In the genomic region with DNA sequence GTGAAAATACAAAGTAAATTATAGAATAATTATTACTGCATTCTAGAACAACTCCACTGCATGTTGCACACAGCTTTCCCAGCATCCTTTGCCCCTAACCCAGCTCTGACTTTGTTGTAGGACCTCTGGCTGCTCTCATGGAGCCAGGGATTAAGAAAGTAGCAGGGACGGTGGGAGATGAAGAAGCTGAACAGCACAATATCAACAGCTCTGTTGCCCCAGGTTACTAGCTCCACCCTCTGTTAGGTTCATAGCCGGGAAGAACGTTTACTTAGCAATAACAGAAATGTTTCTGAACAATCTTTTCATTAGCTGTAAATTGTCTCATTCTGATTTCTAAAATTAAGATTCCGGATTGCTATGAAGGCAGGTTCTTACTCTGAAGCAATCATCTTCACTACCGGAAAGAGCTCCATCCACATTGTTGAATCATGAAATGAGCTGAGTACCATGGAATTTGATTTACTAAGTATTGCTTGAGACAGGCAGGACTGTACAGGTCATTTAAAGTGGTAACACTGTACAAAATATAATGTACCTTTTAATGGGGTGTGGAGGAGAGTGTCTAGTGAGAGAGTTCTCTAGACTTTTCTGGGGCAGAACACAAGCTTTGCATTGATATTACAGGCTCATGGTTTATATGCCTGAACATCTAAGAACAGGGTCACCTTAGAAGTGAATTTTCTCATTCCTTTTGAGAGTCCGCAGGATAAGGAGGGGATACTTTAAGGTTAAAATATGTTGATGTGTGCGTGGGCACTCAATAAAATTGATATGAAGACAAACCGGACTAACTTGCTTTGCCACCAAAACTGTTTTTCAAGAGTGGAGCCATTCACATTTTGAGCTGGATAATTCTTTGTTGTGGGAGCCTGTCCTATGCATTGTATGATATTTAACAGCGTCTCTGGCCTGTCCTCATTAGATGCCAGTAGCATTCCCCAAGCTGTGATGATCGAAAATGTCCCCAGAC, we compare ENCODE assay signal across 13 cellular contexts. TPM values are rescaled to one million over a fixed set of nuclear protein-coding genes. Genes with fewer than 3 reads are reported as not detected.
DNase-seq lines count a peak whose midpoint lies in the region; ATAC-seq and TF ChIP-seq lines count a peak whose summit lies in the region.
"Had no signal": no experiment of that assay in that cellular context is flagged by ENCODE, and none has a peak within 500 bp of the region (broad histone marks: within the 10 kb centered on the region; RNA-seq: fewer than 3 reads in every experiment).

No MANE protein-coding gene starts in this region.

- H4K8ac ChIP-seq in mesenchymal stem cell (ENCODE audit: low read length): no peak overlapping the region

- no peaks in the 10 kb centered on the region for H3K4me1 ChIP-seq in mesenchymal stem cell (ENCODE audit: control insufficient read depth, insufficient read depth, low read depth, low read length)
- no peaks in the 10 kb centered on the region for H3K4me1 ChIP-seq in Peyer's patch
- H3K4me1 ChIP-seq: SJSA1 had no signal

- H2AFZ ChIP-seq in mesenchymal stem cell (ENCODE audit: low read depth, low read length): no peak overlapping the region

- no peaks in the 10 kb centered on the region for H3K36me3 ChIP-seq in mesenchymal stem cell (ENCODE audit: control insufficient read depth in 1 of 2, insufficient read depth in 2 of 2, low read depth in 1 of 2, low read length in 2 of 2)
- no peaks in the 10 kb centered on the region for H3K36me3 ChIP-seq in Peyer's patch
- H3K36me3 ChIP-seq: SJSA1 had no signal

- H3K27ac Mint-ChIP-seq in MCF 10A (ENCODE audit: low read depth, unreplicated experiment) (peak overlapping the region; percentile 87), T-cell (no peak overlapping the region)
- H3K27ac Mint-ChIP-seq: activated naive CD4-positive, alpha-beta T cell treated with anti-CD3 and anti-CD28 coated beads, Interleukin-2, amount 50 U/mL, for 72 hours; B cell; endodermal cell had no signal

- CTCF ChIA-PET in MCF 10A (lab: Yijun Ruan, JAX) (interaction anchor here (0.6 to 1.8 kb wide), 4 partner anchors 20 to 755 kb away, joined by 4 to 6 read pairs (median 4); a partner anchor contains a TSS), T-cell (lab: Charles Lee) (no interaction called here)

- POLR2A ChIA-PET in MCF 10A (lab: Yijun Ruan, JAX) (interaction anchor here (0.6 to 2.3 kb wide), 13 partner anchors 8 to 111 kb away, joined by 3 to 30 read pairs (median 4); a partner anchor contains a TSS), T-cell (lab: Charles Lee) (no interaction called here)

- H3K9me3 Mint-ChIP-seq in MCF 10A (ENCODE audit: unreplicated experiment) (no peaks in the 10 kb centered on the region), T-cell (peaks cover 0 to 8% (median 6%) of the 10 kb centered on the region in 3 donors)
- H3K9me3 Mint-ChIP-seq: activated naive CD4-positive, alpha-beta T cell treated with anti-CD3 and anti-CD28 coated beads, Interleukin-2, amount 50 U/mL, for 72 hours had no signal

- H3K36me3 Mint-ChIP-seq in MCF 10A (ENCODE audit: insufficient read depth, unreplicated experiment) (no peaks in the 10 kb centered on the region), T-cell (no peaks in the 10 kb centered on the region)
- H3K36me3 Mint-ChIP-seq: activated naive CD4-positive, alpha-beta T cell treated with anti-CD3 and anti-CD28 coated beads, Interleukin-2, amount 50 U/mL, for 72 hours had no signal

- H3K18ac ChIP-seq in mesenchymal stem cell (ENCODE audit: low read depth in 1 of 2, low read length in 2 of 2): no peak overlapping the region

- WGBS in mesenchymal stem cell: 85% methylated on average over 8 of the region's 10 CpGs

- H4K91ac ChIP-seq in mesenchymal stem cell (ENCODE audit: low read length): no peak overlapping the region

- H2AK5ac ChIP-seq in mesenchymal stem cell (ENCODE audit: low read length, severe bottlenecking): no peak overlapping the region

- no peak for ATAC-seq in T-cell (replicated peaks in 1 of 4)
- ATAC-seq: activated naive CD4-positive, alpha-beta T cell treated with anti-CD3 and anti-CD28 coated beads, Interleukin-2, amount 50 U/mL, for 72 hours had no signal

- no peak for TF ChIP-seq POLR2A in Peyer's patch (IDR thresholded peaks at IDR 0.05)

- H3K4me2 ChIP-seq in mesenchymal stem cell (ENCODE audit: low read length, poor library complexity, severe bottlenecking): no peak overlapping the region

- no peak overlapping the region for H3K4ac ChIP-seq in mesenchymal stem cell (ENCODE audit: low read depth in 1 of 2, low read length in 2 of 2)

- H3K4me3 ChIP-seq in mesenchymal stem cell (ENCODE audit: insufficient read depth in 1 of 2, low read depth in 1 of 2, low read length in 2 of 2) (no peak overlapping the region), Peyer's patch (no peak overlapping the region)
- H3K4me3 ChIP-seq: SJSA1 had no signal

- no peaks in the 10 kb centered on the region for H3K79me1 ChIP-seq in mesenchymal stem cell (replicated peaks; ENCODE audit: low read length, poor library complexity, severe bottlenecking)

- H3K27ac ChIP-seq in mesenchymal stem cell (ENCODE audit: low read length, poor library complexity, severe bottlenecking): no peak overlapping the region
- peak overlapping the region in 1 of 4 donors; percentile 61 for H3K27ac ChIP-seq in Peyer's patch
- H3K27ac ChIP-seq: SJSA1 had no signal

- H3K9me3 ChIP-seq in mesenchymal stem cell (ENCODE audit: control insufficient read depth, low read length) (no peaks in the 10 kb centered on the region), Peyer's patch (no peaks in the 10 kb centered on the region)
- H3K9me3 ChIP-seq: SJSA1 had no signal

- DNase-seq in 8988T: peak; percentile 10
- peak; percentile 47 for DNase-seq in HT1080 (ENCODE audit: low read depth)
- DNase-seq in MCF 10A (ENCODE audit: unreplicated experiment): peak; percentile 57
- no peak for DNase-seq in mesenchymal stem cell
- DNase-seq in T-cell: no peak
- DNase-seq in SHP77 treated with DMSO at 0.1 percent for 48 hours (lab: John Stamatoyannopoulos, UW): no peak
- DNase-seq in Peyer's patch: no peak
- no peak for DNase-seq in NCI-H2029 treated with DMSO at 0.1 percent for 48 hours (lab: John Stamatoyannopoulos, UW)
- DNase-seq: endodermal cell, left cardiac atrium had no signal

- H3K27me3 Mint-ChIP-seq in MCF 10A (ENCODE audit: insufficient read depth, unreplicated experiment) (no peaks in the 10 kb centered on the region), T-cell (peaks cover 4 to 21% of the 10 kb centered on the region in 2 donors)

- H2BK15ac ChIP-seq in mesenchymal stem cell (ENCODE audit: low read depth, poor library complexity, severe bottlenecking): no peak overlapping the region

- intact Hi-C loops in MCF 10A (cut with micrococcal nuclease): no loop called here

- H3K4me3 Mint-ChIP-seq in MCF 10A (ENCODE audit: unreplicated experiment): peak overlapping the region; percentile 59
- no peak overlapping the region for H3K4me3 Mint-ChIP-seq in T-cell
- H3K4me3 Mint-ChIP-seq: B cell, endodermal cell had no signal

- H3K27me3 ChIP-seq in mesenchymal stem cell (ENCODE audit: control insufficient read depth in 1 of 2, insufficient read depth in 1 of 2, low read length in 2 of 2): peaks cover 10 to 17% of the 10 kb centered on the region in 2 experiments
- no peaks in the 10 kb centered on the region for H3K27me3 ChIP-seq in Peyer's patch

- H3K9ac ChIP-seq in mesenchymal stem cell (ENCODE audit: low read length): peak overlapping the region; percentile 47

- H3K23ac ChIP-seq in mesenchymal stem cell (ENCODE audit: low read length in 2 of 2): no peak overlapping the region

- no peak overlapping the region for H2BK12ac ChIP-seq in mesenchymal stem cell (ENCODE audit: low read length in 2 of 2)

- H3K4me1 Mint-ChIP-seq in MCF 10A (ENCODE audit: insufficient read depth, unreplicated experiment) (peaks cover 30% of the 10 kb centered on the region), T-cell (no peaks in the 10 kb centered on the region)
- H3K4me1 Mint-ChIP-seq: endodermal cell had no signal

- no peak overlapping the region for H2BK120ac ChIP-seq in mesenchymal stem cell (ENCODE audit: low read depth, low read length)

- H3K14ac ChIP-seq in mesenchymal stem cell (ENCODE audit: low read length in 2 of 2): no peak overlapping the region

- TSS peak; percentile 99 for BruUV-seq in MCF 10A (replicated peaks; lab: Mats Ljungman, UMichigan)

- no peak overlapping the region for H2BK5ac ChIP-seq in mesenchymal stem cell (ENCODE audit: low read depth, low read length, poor library complexity, severe bottlenecking)

- TF ChIP-seq CTCF in MCF 10A (IDR thresholded peaks at IDR 0.05; ENCODE audit: unreplicated experiment) (no peak), Peyer's patch (IDR thresholded peaks at IDR 0.05) (no peak)

RNA-seq across cellular contexts. Expression of a gene that starts 20.8 kb away (rescaled TPM):
- total RNA-seq in HT1080 (2014; rRNA removed; shearing (Covaris generic)): 24.6 and 40.2 TPM in 2 replicates
- polyA plus RNA-seq in HT1080 (2015; cell fraction: cytosol; rRNA removed): 36.6 and 50.6 TPM in 2 replicates
- 26.9 and 28.0 TPM in 2 replicates for polyA plus RNA-seq in HT1080 (2015; cell fraction: nucleus; rRNA removed)
- 126 and 129 TPM in 2 replicates for total RNA-seq in MCF 10A (2022)
- 76.5 TPM for polyA plus RNA-seq in mesenchymal stem cell (2013, experiment 1 of 2)
- polyA plus RNA-seq in mesenchymal stem cell (2013, experiment 2 of 2): 74.8 TPM
- 100 to 1,000 TPM in 2 of 5 donors, 10 to 100 TPM in 3; 56.5 to 118 (median 69.5) TPM for total RNA-seq in T-cell
- total RNA-seq in Peyer's patch: 10 to 100 TPM; 16.5 to 46.1 (median 42.7) TPM

Comparison
In these comparisons a context has a peak if more than half of its experiments do, and no peak if none do; other contexts are left out.
1. DNase-seq: peak in 8988T (single experiment), HT1080 (single experiment) and MCF 10A (single experiment); none in mesenchymal stem cell (single experiment), T-cell (0 of 34), SHP77 treated with DMSO at 0.1 percent for 48 hours (single experiment), Peyer's patch (0 of 3) and NCI-H2029 treated with DMSO at 0.1 percent for 48 hours (single experiment).